8 cellular contexts compared by ENCODE assay signal in genomic region chr7:27174077-27175004, GRCh38. TPM values are rescaled to one million over a fixed set of nuclear protein-coding genes. Genes with fewer than 3 reads are reported as not detected.
DNase-seq lines count a peak whose midpoint lies in the region; ATAC-seq, FAIRE-seq and TF ChIP-seq lines count a peak whose summit lies in the region.

TSS of gene HOXA10 (minus strand) at chr7:27174320. CDS start at chr7:27174306, 14 bp downstream.

- H3K9ac ChIP-seq in kidney (ENCODE audit: low read length in 2 of 2) (peak within 1 kb of the TSS; percentile 48 to 95), stomach smooth muscle (ENCODE audit: low read length in 2 of 2) (no peak within 1 kb of the TSS)

- peaks cover 70% of the 10 kb centered on the region for H3K27me3 Mint-ChIP-seq in activated CD8-positive, alpha-beta T cell treated with anti-CD3 and anti-CD28 coated beads for 36 hours

- H3K27ac Mint-ChIP-seq in activated CD8-positive, alpha-beta T cell treated with anti-CD3 and anti-CD28 coated beads for 36 hours, result no peak within 1 kb of the TSS

- no TSS peak for BruUV-seq in A673 (replicated peaks; lab: Mats Ljungman, UMichigan)

- ATAC-seq in activated CD8-positive, alpha-beta T cell treated with anti-CD3 and anti-CD28 coated beads for 36 hours, result no peak
- ATAC-seq in HG03342 (IDR thresholded peaks at IDR 0.05; ENCODE audit: unreplicated experiment) (no peak), GM21528 (IDR thresholded peaks at IDR 0.05; ENCODE audit: low FRiP score, unreplicated experiment) (no peak)

- intact Hi-C loops in A673 (cut with micrococcal nuclease; ENCODE audit: unreplicated experiment), result no loop called here
- intact Hi-C loops in activated CD8-positive, alpha-beta T cell treated with anti-CD3 and anti-CD28 coated beads for 36 hours (cut with micrococcal nuclease), result loop anchor here (5.0 kb wide), 1 partner anchor 68 kb away; the partner anchor contains the start of gene EVX1
- intact Hi-C loops in kidney (cut with DNase I), result loop anchor here (10.0 kb wide), 1 partner anchor 1320 kb away; no protein-coding TSS in a partner anchor

- no peaks in the 10 kb centered on the region for H3K36me3 Mint-ChIP-seq in activated CD8-positive, alpha-beta T cell treated with anti-CD3 and anti-CD28 coated beads for 36 hours (ENCODE audit: low read depth)

- no peaks in the 10 kb centered on the region for H3K9me3 Mint-ChIP-seq in activated CD8-positive, alpha-beta T cell treated with anti-CD3 and anti-CD28 coated beads for 36 hours

- H3K27ac ChIP-seq in A673 (ENCODE audit: low read depth, low read length, poor library complexity, severe bottlenecking), result no peak within 1 kb of the TSS
- peak within 1 kb of the TSS; percentile 84 to 90 for H3K27ac ChIP-seq in kidney (ENCODE audit: low read depth in 2 of 2, low read length in 2 of 2)
- no peak within 1 kb of the TSS for H3K27ac ChIP-seq in stomach smooth muscle (ENCODE audit: low read length)

- H3K4me3 ChIP-seq in A673 (ENCODE audit: low read depth, low read length, poor library complexity, severe bottlenecking) (peak within 1 kb of the TSS; percentile 41), H7 (ENCODE audit: insufficient read depth, low read depth, low read length) (no peak within 1 kb of the TSS), kidney (ENCODE audit: low read length in 2 of 2) (peak within 1 kb of the TSS; percentile 62 to 86), stomach smooth muscle (ENCODE audit: low read length in 2 of 2) (peak within 1 kb of the TSS; percentile 25 to 60)

- CTCF ChIA-PET in A673 (lab: Charles Lee), result no interaction called here
- CTCF ChIA-PET in activated CD8-positive, alpha-beta T cell treated with anti-CD3 and anti-CD28 coated beads for 36 hours (lab: Charles Lee), result interaction anchor here (1.3 to 10.4 kb wide), 4 partner anchors 12 to 22 kb away, joined by 4 to 61 read pairs (median 7); no protein-coding TSS in a partner anchor

- H3K4me1 Mint-ChIP-seq in activated CD8-positive, alpha-beta T cell treated with anti-CD3 and anti-CD28 coated beads for 36 hours (ENCODE audit: low read depth), result peaks cover 15% of the 10 kb centered on the region

- H3K27me3 ChIP-seq in A673 (replicated peaks; ENCODE audit: insufficient read depth, low read depth, low read length, poor library complexity) (peaks cover 90% of the 10 kb centered on the region), H7 (ENCODE audit: control insufficient read depth, insufficient read depth, low read length) (peaks cover 100% of the 10 kb centered on the region), stomach smooth muscle (ENCODE audit: control insufficient read depth in 1 of 2, insufficient read depth in 2 of 2, low read length in 2 of 2) (peaks cover 79 to 100% of the 10 kb centered on the region in 2 donors)

- FAIRE-seq in kidney (lab: Jason Lieb, UNC), result no peak

- no peak for TF ChIP-seq CTCF in A673 (conservative IDR thresholded peaks at IDR 0.05; ENCODE audit: low read depth, low read length)
- no peak for TF ChIP-seq CTCF in activated CD8-positive, alpha-beta T cell treated with anti-CD3 and anti-CD28 coated beads for 36 hours (IDR thresholded peaks at IDR 0.05)
- TF ChIP-seq CTCF in kidney (IDR thresholded peaks at IDR 0.05; ENCODE audit: borderline replicate concordance, extremely low read depth, insufficient read depth), result no peak
- TF ChIP-seq CTCF in GM10266 (IDR thresholded peaks at IDR 0.05; ENCODE audit: control insufficient read depth, insufficient read depth, low read depth, missing control alignments), result no peak

- H3K4me1 ChIP-seq in A673 (ENCODE audit: insufficient read depth, low read length, poor library complexity, severe bottlenecking), result peaks cover 7% of the 10 kb centered on the region
- peaks cover 0 to 1% of the 10 kb centered on the region in 2 donors for H3K4me1 ChIP-seq in kidney (ENCODE audit: control insufficient read depth in 1 of 2, insufficient read depth in 1 of 2, low read depth in 1 of 2, low read length in 2 of 2)
- peaks cover 26% of the 10 kb centered on the region for H3K4me1 ChIP-seq in stomach smooth muscle (ENCODE audit: control insufficient read depth, insufficient read depth, low read length)

- POLR2A ChIA-PET in A673 (lab: Charles Lee; ENCODE audit: low non-redundant PET), result no interaction called here
- POLR2A ChIA-PET in activated CD8-positive, alpha-beta T cell treated with anti-CD3 and anti-CD28 coated beads for 36 hours (lab: Charles Lee), result interaction anchor here (0.6 kb wide), 1 partner anchor 533 kb away, joined by 3 read pairs; no protein-coding TSS in a partner anchor

- no peak for DNase-seq in A673 (ENCODE audit: low spot score)
- peak; percentile 81 for DNase-seq in H7
- no peak for DNase-seq in activated CD8-positive, alpha-beta T cell treated with anti-CD3 and anti-CD28 coated beads for 36 hours
- peak; percentile 92 for DNase-seq in kidney
- DNase-seq in GM10266 (ENCODE audit: extremely low spot score), result no peak

- peak within 1 kb of the TSS; percentile 35 for H3K4me3 Mint-ChIP-seq in activated CD8-positive, alpha-beta T cell treated with anti-CD3 and anti-CD28 coated beads for 36 hours

- no peaks in the 10 kb centered on the region for H3K9me3 ChIP-seq in A673 (ENCODE audit: low read depth, low read length, poor library complexity, severe bottlenecking)
- no peaks in the 10 kb centered on the region for H3K9me3 ChIP-seq in kidney (ENCODE audit: control insufficient read depth in 1 of 2, low read length in 2 of 2)
- no peaks in the 10 kb centered on the region for H3K9me3 ChIP-seq in stomach smooth muscle (ENCODE audit: control insufficient read depth in 2 of 2, low read length in 2 of 2)

- no peaks in the 10 kb centered on the region for H3K36me3 ChIP-seq in A673 (ENCODE audit: insufficient read depth, low read length, poor library complexity, severe bottlenecking)
- no peaks in the 10 kb centered on the region for H3K36me3 ChIP-seq in H7 (replicated peaks; ENCODE audit: control insufficient read depth, insufficient read depth, low read length)
- H3K36me3 ChIP-seq in kidney (ENCODE audit: control insufficient read depth in 1 of 2, insufficient read depth in 2 of 2, low read length in 2 of 2), result no peaks in the 10 kb centered on the region
- no peaks in the 10 kb centered on the region for H3K36me3 ChIP-seq in stomach smooth muscle (ENCODE audit: control insufficient read depth in 2 of 2, insufficient read depth in 2 of 2, low read length in 2 of 2)

RNA-seq across cellular contexts. Expression of gene HOXA10, which starts in this region (rescaled TPM):
- not detected in 2 replicates for total RNA-seq in A673 (2021)
- not detected in 2 replicates for total RNA-seq in H7 (2014; rRNA removed; shearing (Covaris generic))
- not detected for total RNA-seq in activated CD8-positive, alpha-beta T cell treated with anti-CD3 and anti-CD28 coated beads for 36 hours
- 16.3 TPM for total RNA-seq in kidney
- 17.9 TPM for polyA plus RNA-seq in kidney (ENCODE audit: insufficient read depth, low read depth, low replicate concordance)

Comparison
In these comparisons a context has a peak if more than half of its experiments do, and no peak if none do; other contexts are left out.
1. RNA of gene HOXA10 (total RNA-seq): 16.3 TPM in kidney (single experiment); not detected in A673, not detected in H7 and not detected in activated CD8-positive, alpha-beta T cell treated with anti-CD3 and anti-CD28 coated beads for 36 hours; every median in the first group is over 10 times any median in the second.
2. Peak in DNase-seq in H7; RNA of the gene not detected or under 1 TPM.
3. H3K27ac ChIP-seq: peak in kidney (2 of 2); none in A673 (single experiment) and stomach smooth muscle (single experiment).
4. H3K9ac ChIP-seq: peak in kidney (2 of 2); none in stomach smooth muscle (0 of 2).